In the genomic region with DNA sequence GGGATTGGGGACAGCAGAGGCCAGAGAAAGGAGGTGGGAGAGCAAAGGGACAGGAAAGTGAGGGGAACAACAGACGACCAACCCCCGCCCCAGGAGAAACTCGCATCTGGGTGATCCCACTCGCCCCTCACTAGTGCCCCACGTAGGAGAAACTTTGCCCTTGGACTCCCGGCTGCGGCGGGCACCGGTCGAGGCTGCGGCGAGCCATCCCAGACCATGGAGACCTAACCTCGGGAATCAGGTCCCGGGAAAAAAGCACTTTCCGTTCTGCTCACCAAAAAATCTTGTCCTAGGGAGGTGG, we compare ENCODE assay signal across 9 cellular contexts. TPM values are rescaled to one million over a fixed set of nuclear protein-coding genes. Genes with fewer than 3 reads are reported as not detected.
A peak's percentile ranks its signal among the peaks of the same experiment; 100 is the strongest.
DNase-seq lines count a peak whose midpoint lies in the region; ATAC-seq and TF ChIP-seq lines count a peak whose summit lies in the region.
"Had no signal": no experiment of that assay in that cellular context is flagged by ENCODE, and none has a peak within 500 bp of the region (broad histone marks: within the 10 kb centered on the region; RNA-seq: fewer than 3 reads in every experiment).

No MANE protein-coding gene starts in this region.

- H4K20me1 ChIP-seq in neural progenitor cell (ENCODE audit: low read depth) = peaks cover 49% of the 10 kb centered on the region

- H3K36me3 Mint-ChIP-seq in CD8-positive, alpha-beta T cell = peaks cover 30% of the 10 kb centered on the region
- peaks cover 1% of the 10 kb centered on the region for H3K36me3 Mint-ChIP-seq in neural progenitor cell

- H3K4me3 ChIP-seq in CD8-positive, alpha-beta T cell (ENCODE audit: low read depth, low read length) = peak overlapping the region; percentile 94
- H3K4me3 ChIP-seq in LNCaP clone FGC (ENCODE audit: low read depth, low read length) (peak overlapping the region; percentile 42), ectodermal cell (ENCODE audit: insufficient read depth, low read depth, low read length) (peak overlapping the region; percentile 16), neural progenitor cell (peak overlapping the region; percentile 52)

- peaks cover 38% of the 10 kb centered on the region for H3K4me1 ChIP-seq in CD8-positive, alpha-beta T cell (ENCODE audit: insufficient read depth, low read length)
- H3K4me1 ChIP-seq in ectodermal cell (ENCODE audit: control insufficient read depth, insufficient read depth, low read length) (peaks cover 37% of the 10 kb centered on the region), neural progenitor cell (peaks cover 56% of the 10 kb centered on the region)

- H3K4me1 Mint-ChIP-seq in CD8-positive, alpha-beta T cell (ENCODE audit: low read depth) = peaks cover 39% of the 10 kb centered on the region
- peaks cover 36% of the 10 kb centered on the region for H3K4me1 Mint-ChIP-seq in neural progenitor cell

- 0 to 2% methylated on average over 15 of the region's 15 CpGs for WGBS in ectodermal cell, 2 experiments

- POLR2A ChIA-PET in CD8-positive, alpha-beta T cell (lab: Charles Lee) = interaction anchor here (1.0 to 3.8 kb wide), 10 partner anchors 10 to 185 kb away, joined by 3 to 32 read pairs (median 6); no protein-coding TSS in a partner anchor

- no peak for ATAC-seq in CD8-positive, alpha-beta T cell
- no peak for ATAC-seq in GM19455 (IDR thresholded peaks at IDR 0.05; ENCODE audit: unreplicated experiment)
- no peak for ATAC-seq in HG03280 (IDR thresholded peaks at IDR 0.05; ENCODE audit: unreplicated experiment)

- intact Hi-C loops in CD8-positive, alpha-beta T cell (cut with DNase I, micrococcal nuclease) = loop anchor here (2.0 to 10.0 kb wide), 6 partner anchors 172 to 1459 kb away; partner anchors contain the start of genes GLMN (in 1 of the 2), RPAP2 (in 1 of the 2) and ZNF644 (in 1 of the 2)

- no peaks in the 10 kb centered on the region for H3K36me3 ChIP-seq in CD8-positive, alpha-beta T cell (ENCODE audit: insufficient read depth, low read length)
- no peaks in the 10 kb centered on the region for H3K36me3 ChIP-seq in ectodermal cell (ENCODE audit: control insufficient read depth, insufficient read depth, low read length)
- no peaks in the 10 kb centered on the region for H3K36me3 ChIP-seq in neural progenitor cell

- peaks cover 25% of the 10 kb centered on the region for H3F3A ChIP-seq in neural progenitor cell (ENCODE audit: low read depth)

- DNase-seq in CD8-positive, alpha-beta T cell = no peak
- DNase-seq in LNCaP clone FGC (ENCODE audit: low read depth) (no peak), neural progenitor cell (ENCODE audit: low spot score) (no peak), NCI-H748 (lab: John Stamatoyannopoulos, UW; ENCODE audit: unreplicated experiment) (no peak)
- no peak for DNase-seq in activated CD4-positive, alpha-beta T cell treated with anti-CD3 and anti-CD28 coated beads, Interleukin-2, amount 50 U/mL, for 4 hours
- DNase-seq: SW 1271 had no signal

- H3K27me3 Mint-ChIP-seq in CD8-positive, alpha-beta T cell (ENCODE audit: low read depth) = no peaks in the 10 kb centered on the region
- H3K27me3 Mint-ChIP-seq in neural progenitor cell (ENCODE audit: insufficient read depth, low read depth) = peaks cover 80% of the 10 kb centered on the region

- H3K27me3 ChIP-seq in CD8-positive, alpha-beta T cell (ENCODE audit: insufficient read depth, low read length) = no peaks in the 10 kb centered on the region
- peaks cover 100% of the 10 kb centered on the region for H3K27me3 ChIP-seq in ectodermal cell (ENCODE audit: control insufficient read depth, insufficient read depth, low read length, poor library complexity, severe bottlenecking)
- peaks cover 100% of the 10 kb centered on the region for H3K27me3 ChIP-seq in neural progenitor cell

- H3K9me3 ChIP-seq in CD8-positive, alpha-beta T cell (ENCODE audit: low read length) = no peaks in the 10 kb centered on the region
- H3K9me3 ChIP-seq in ectodermal cell (ENCODE audit: control insufficient read depth, low read length) = no peaks in the 10 kb centered on the region
- H3K9me3 ChIP-seq in neural progenitor cell (ENCODE audit: low read depth) = no peaks in the 10 kb centered on the region

- H2AFZ ChIP-seq in neural progenitor cell (replicated peaks) = no peak overlapping the region

- peak overlapping the region; percentile 94 for H3K4me2 ChIP-seq in neural progenitor cell

- H3K4me3 Mint-ChIP-seq in CD8-positive, alpha-beta T cell = peak overlapping the region; percentile 95
- peak overlapping the region; percentile 85 for H3K4me3 Mint-ChIP-seq in neural progenitor cell

- peak overlapping the region; percentile 67 for H3K27ac ChIP-seq in CD8-positive, alpha-beta T cell (ENCODE audit: low read depth, low read length)
- H3K27ac ChIP-seq in ectodermal cell (ENCODE audit: insufficient read depth, low read depth, low read length, poor library complexity, severe bottlenecking) (no peak overlapping the region), neural progenitor cell (no peak overlapping the region)

- H3K9me3 Mint-ChIP-seq in CD8-positive, alpha-beta T cell = no peaks in the 10 kb centered on the region
- no peaks in the 10 kb centered on the region for H3K9me3 Mint-ChIP-seq in neural progenitor cell

- no peak for TF ChIP-seq CTCF in CD8-positive, alpha-beta T cell (IDR thresholded peaks at IDR 0.05)
- TF ChIP-seq CTCF in LNCaP clone FGC (IDR thresholded peaks at IDR 0.05; ENCODE audit: control insufficient read depth, extremely low read depth, insufficient read depth) (no peak), neural progenitor cell (IDR thresholded peaks at IDR 0.05) (no peak)

- CTCF ChIA-PET in CD8-positive, alpha-beta T cell (lab: Charles Lee) = interaction anchor here (1.1 to 7.1 kb wide), 8 partner anchors 10 to 185 kb away, joined by 6 to 54 read pairs (median 12); partner anchors contain the start of genes GLMN and RPAP2

- H3K27ac Mint-ChIP-seq in CD8-positive, alpha-beta T cell = peak overlapping the region; percentile 94
- H3K27ac Mint-ChIP-seq in neural progenitor cell = no peak overlapping the region

- no peaks in the 10 kb centered on the region for H3K79me2 ChIP-seq in neural progenitor cell (ENCODE audit: low read depth)

- no peak overlapping the region for H3K9ac ChIP-seq in neural progenitor cell

RNA-seq across cellular contexts. Expression of gene GFI1, which starts 2.6 kb away (rescaled TPM):
- 10 to 100 TPM; 30.6 to 32.6 TPM for total RNA-seq in CD8-positive, alpha-beta T cell
- 0.39 TPM for polyA plus RNA-seq in ectodermal cell (2013, experiment 1 of 4)
- polyA plus RNA-seq in ectodermal cell (2013, experiment 2 of 4) = 0.23 TPM
- 0.11 TPM for polyA plus RNA-seq in ectodermal cell (2013, experiment 3 of 4)
- 0.16 TPM for polyA plus RNA-seq in ectodermal cell (2013, experiment 4 of 4)
- total RNA-seq in neural progenitor cell (ENCODE audit: low replicate concordance) = 0.12 TPM in 1 of 2 replicates, not detected in the other

Comparison
In these comparisons a context has a peak if more than half of its experiments do, and no peak if none do; other contexts are left out.
1. H3K4me3 ChIP-seq: peak in every context shown above with its lines; median percentile 94 in CD8-positive, alpha-beta T cell; 52 in neural progenitor cell; 42 in LNCaP clone FGC; 16 in ectodermal cell.
2. RNA of gene GFI1, which starts 2.6 kb away (total RNA-seq): 30.6 to 32.6 TPM in CD8-positive, alpha-beta T cell; 0.12 TPM in neural progenitor cell; every median in the first group is over 10 times any median in the second.